In the genomic region with DNA sequence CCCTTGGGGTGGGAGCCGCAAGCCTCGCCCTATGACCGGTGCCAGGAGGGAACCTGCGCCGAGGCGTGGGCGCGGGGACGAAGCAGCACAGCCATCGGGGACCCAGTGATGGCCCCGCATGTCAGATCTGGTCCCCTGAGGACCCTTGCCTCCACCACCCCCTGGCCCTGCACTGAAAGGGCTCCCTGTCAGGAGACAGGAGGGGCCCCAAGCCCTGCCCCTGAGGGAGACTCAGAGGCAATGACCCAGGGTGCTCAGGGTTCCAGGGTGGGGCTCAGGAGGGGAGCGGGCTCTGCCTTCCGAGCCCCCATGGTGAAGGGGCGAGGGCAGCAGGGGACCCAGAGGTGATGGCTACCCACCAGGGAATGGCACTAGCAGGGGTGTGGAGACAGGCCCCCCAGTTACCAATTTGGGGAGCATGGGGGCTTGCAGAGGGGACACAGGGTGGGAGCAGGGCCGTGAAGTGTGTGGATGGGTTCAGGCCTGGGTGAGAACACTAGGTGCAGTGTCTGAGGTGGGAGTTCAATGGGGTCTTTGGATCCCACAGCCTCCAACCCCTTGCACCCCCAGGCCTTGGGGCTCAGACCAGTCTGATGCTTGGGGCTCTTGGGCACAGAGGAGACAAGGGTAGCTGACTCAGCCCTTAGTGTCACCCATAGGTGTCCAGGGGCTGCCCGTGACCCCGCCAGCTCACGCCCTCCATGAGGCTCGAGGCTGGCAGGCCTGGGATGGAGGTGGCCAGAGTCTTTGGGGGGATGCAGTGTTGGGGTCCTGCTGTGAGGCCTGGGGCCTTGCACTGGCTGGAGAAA, we compare ENCODE assay signal across 8 cellular contexts. TPM values are rescaled to one million over a fixed set of nuclear protein-coding genes. Genes with fewer than 3 reads are reported as not detected.
DNase-seq lines count a peak whose midpoint lies in the region; ATAC-seq and TF ChIP-seq lines count a peak whose summit lies in the region.

No MANE protein-coding gene starts in this region.

- TF ChIP-seq CTCF in activated B cell treated with CpG ODN at 0.5 μM for 24 hours (IDR thresholded peaks at IDR 0.05) (no peak), hepatocyte (IDR thresholded peaks at IDR 0.05; ENCODE audit: poor library complexity) (no peak)

- in situ Hi-C loops in GM23248 (cut with MboI): no loop called here

- H3K9ac ChIP-seq in GM23248: peak overlapping the region; percentile 71; the same call in 1 of the 2 replicates

- H3F3A ChIP-seq in GM23248 (ENCODE audit: insufficient read depth): 0 out of 2 replicates have a peak, but pooled peaks cover 5% of the 10 kb centered on the region

- H3K36me3 ChIP-seq in GM23248 (ENCODE audit: low read depth): no peaks in the 10 kb centered on the region
- no peaks in the 10 kb centered on the region for H3K36me3 ChIP-seq in hepatocyte (replicated peaks; ENCODE audit: insufficient read depth, low read depth)

- peaks cover 27% of the 10 kb centered on the region for H3K4me1 Mint-ChIP-seq in activated B cell treated with CpG ODN at 0.5 μM for 24 hours

- H3K27me3 ChIP-seq in GM23248 (replicated peaks; ENCODE audit: insufficient read depth) (no peaks in the 10 kb centered on the region), hepatocyte (no peaks in the 10 kb centered on the region)

- H3K27ac Mint-ChIP-seq in activated B cell treated with CpG ODN at 0.5 μM for 24 hours: peak overlapping the region; percentile 96

- intact Hi-C loops in activated B cell treated with CpG ODN at 0.5 μM for 24 hours (cut with micrococcal nuclease): loop anchor here (1.0 to 10.0 kb wide), 14 partner anchors 17 to 377 kb away; a partner anchor contains a TSS

- peaks cover 10% of the 10 kb centered on the region for H3K36me3 Mint-ChIP-seq in activated B cell treated with CpG ODN at 0.5 μM for 24 hours (ENCODE audit: low read depth)

- no peaks in the 10 kb centered on the region for H3K9me3 Mint-ChIP-seq in activated B cell treated with CpG ODN at 0.5 μM for 24 hours

- H2AFZ ChIP-seq in GM23248: no peak overlapping the region; the same call in 1 of the 2 replicates
- H2AFZ ChIP-seq in hepatocyte: no peak overlapping the region

- no peak for DNase-seq in GM23248
- DNase-seq in activated B cell treated with CpG ODN at 0.5 μM for 24 hours: no peak
- peak; percentile 4 for DNase-seq in hepatocyte (ENCODE audit: low spot score)
- no peak for DNase-seq in NCI-H146 treated with DMSO at 0.1 percent for 48 hours (lab: John Stamatoyannopoulos, UW; ENCODE audit: unreplicated experiment)

- H3K27me3 Mint-ChIP-seq in activated B cell treated with CpG ODN at 0.5 μM for 24 hours: no peaks in the 10 kb centered on the region

- H3K4me3 Mint-ChIP-seq in activated B cell treated with CpG ODN at 0.5 μM for 24 hours: peak overlapping the region; percentile 90

- H3K9me3 ChIP-seq in GM23248 (ENCODE audit: low read depth) (no peaks in the 10 kb centered on the region), hepatocyte (ENCODE audit: low read depth) (no peaks in the 10 kb centered on the region)

- no peak overlapping the region for H3K27ac ChIP-seq in GM23248
- H3K27ac ChIP-seq in hepatocyte: no peak overlapping the region
- peak overlapping the region in 12 of 21 experiments; percentile 0 to 96 (median 76) for H3K27ac ChIP-seq in skin epidermis

- ATAC-seq in activated B cell treated with CpG ODN at 0.5 μM for 24 hours (ENCODE audit: low read depth) (peak; percentile 1), HG03139 (IDR thresholded peaks at IDR 0.05; ENCODE audit: unreplicated experiment) (no peak), GM18861 (IDR thresholded peaks at IDR 0.05; ENCODE audit: unreplicated experiment) (no peak), HG03108 (IDR thresholded peaks at IDR 0.05; ENCODE audit: unreplicated experiment) (no peak)

- POLR2A ChIA-PET in activated B cell treated with CpG ODN at 0.5 μM for 24 hours (lab: Charles Lee): interaction anchor here (0.6 to 3.6 kb wide), 22 partner anchors 18 to 330 kb away, joined by 3 to 45 read pairs (median 5); a partner anchor contains a TSS

- WGBS in GM23248 (ENCODE audit: low coverage in 1 of 2, low lambda C conversion rate in 2 of 2, missing lambda C conversion rate in 2 of 2), 2 experiments: 72 to 81% methylated on average over 15 to 19 of the region's 19 CpGs
- WGBS in hepatocyte (ENCODE audit: low lambda C conversion rate, missing lambda C conversion rate): 43% methylated on average over 19 of the region's 19 CpGs

- H3K4me2 ChIP-seq in GM23248 (ENCODE audit: unreplicated experiment): peak overlapping the region; percentile 59
- peak overlapping the region; percentile 95 for H3K4me2 ChIP-seq in hepatocyte

- no peaks in the 10 kb centered on the region for H4K20me1 ChIP-seq in GM23248 (ENCODE audit: insufficient read depth)
- H4K20me1 ChIP-seq in hepatocyte (ENCODE audit: insufficient read depth, poor library complexity, severe bottlenecking): peaks cover 15% of the 10 kb centered on the region

- peaks cover 17% of the 10 kb centered on the region for H3K79me2 ChIP-seq in GM23248 (ENCODE audit: insufficient read depth)
- peaks cover 10% of the 10 kb centered on the region for H3K79me2 ChIP-seq in hepatocyte

- H3K9me2 ChIP-seq in GM23248 (ENCODE audit: insufficient read depth): no peaks in the 10 kb centered on the region
- no peaks in the 10 kb centered on the region for H3K9me2 ChIP-seq in hepatocyte (replicated peaks; ENCODE audit: insufficient read depth)

- CTCF ChIA-PET in activated B cell treated with CpG ODN at 0.5 μM for 24 hours (lab: Charles Lee): no interaction called here

- H3K4me3 ChIP-seq in GM23248 (peak overlapping the region; percentile 76; the same call in 1 of the 2 replicates), hepatocyte (no peak overlapping the region), skin epidermis (peak overlapping the region; percentile 57 to 88 (median 83))

- H3K4me1 ChIP-seq in GM23248 (ENCODE audit: insufficient read depth): no peaks in the 10 kb centered on the region
- H3K4me1 ChIP-seq in hepatocyte (ENCODE audit: insufficient read depth): peaks cover 25% of the 10 kb centered on the region

RNA-seq across cellular contexts. Expression of a gene that starts 0.5 kb away (rescaled TPM):
- 1.3 TPM in 1 of 2 replicates, not detected in the other for total RNA-seq in GM23248 (2014; rRNA removed; shearing (Covaris generic))
- polyA plus RNA-seq in GM23248 (2016; fragmentation: Nextera tagmentation; extraction: Ambion mirVana) (0.72 and 0.86 TPM in 2 replicates), hepatocyte (0.40 and 1.2 TPM in 2 replicates)
- total RNA-seq in activated B cell treated with CpG ODN at 0.5 μM for 24 hours (7.1 and 7.9 TPM in 2 replicates), hepatocyte (0.64 and 1.6 TPM in 2 replicates)

RNA-seq across cellular contexts. Expression of a gene that starts 2.5 kb away (rescaled TPM):
- 62.1 and 83.7 TPM in 2 replicates for total RNA-seq in GM23248 (2014; rRNA removed; shearing (Covaris generic))
- polyA plus RNA-seq in GM23248 (2016; fragmentation: Nextera tagmentation; extraction: Ambion mirVana) (76.9 and 85.3 TPM in 2 replicates), hepatocyte (57.9 and 84.0 TPM in 2 replicates)
- total RNA-seq in activated B cell treated with CpG ODN at 0.5 μM for 24 hours (37.2 and 43.9 TPM in 2 replicates), hepatocyte (19.3 and 28.4 TPM in 2 replicates)

RNA-seq across cellular contexts. Expression of a gene that starts 22.7 kb away (rescaled TPM):
- 0.22 and 2.3 TPM in 2 replicates for total RNA-seq in GM23248 (2014; rRNA removed; shearing (Covaris generic))
- polyA plus RNA-seq in GM23248 (2016; fragmentation: Nextera tagmentation; extraction: Ambion mirVana) (0.35 and 0.36 TPM in 2 replicates), hepatocyte (15.9 and 19.1 TPM in 2 replicates)
- total RNA-seq in activated B cell treated with CpG ODN at 0.5 μM for 24 hours (8.6 and 9.1 TPM in 2 replicates), hepatocyte (3.4 and 7.3 TPM in 2 replicates)

RNA-seq across cellular contexts. Expression of a gene that starts 22.9 kb away (rescaled TPM):
- 18.8 and 19.3 TPM in 2 replicates for total RNA-seq in GM23248 (2014; rRNA removed; shearing (Covaris generic))
- polyA plus RNA-seq in GM23248 (2016; fragmentation: Nextera tagmentation; extraction: Ambion mirVana) (10.6 and 11.9 TPM in 2 replicates), hepatocyte (104 and 130 TPM in 2 replicates)
- total RNA-seq in activated B cell treated with CpG ODN at 0.5 μM for 24 hours (14.2 and 14.9 TPM in 2 replicates), hepatocyte (47.6 and 75.8 TPM in 2 replicates)

RNA-seq across cellular contexts. Expression of a gene that starts 30.8 kb away (rescaled TPM):
- 680 and 751 TPM in 2 replicates for total RNA-seq in GM23248 (2014; rRNA removed; shearing (Covaris generic))
- polyA plus RNA-seq in GM23248 (2016; fragmentation: Nextera tagmentation; extraction: Ambion mirVana) (623 and 664 TPM in 2 replicates), hepatocyte (199 and 200 TPM in 2 replicates)
- total RNA-seq in activated B cell treated with CpG ODN at 0.5 μM for 24 hours (101 and 103 TPM in 2 replicates), hepatocyte (87.5 and 105 TPM in 2 replicates)

Comparison
In these comparisons a context has a peak if more than half of its experiments do, and no peak if none do; other contexts are left out.
1. H3K27ac ChIP-seq: peak in skin epidermis (12 of 21); none in GM23248 (single experiment) and hepatocyte (single experiment).